10 cellular contexts compared by ENCODE assay signal in genomic region chr16:77584205-77584859, GRCh38.
A peak's percentile ranks its signal among the peaks of the same experiment; 100 is the strongest.
DNase-seq lines count a peak whose midpoint lies in the region; ATAC-seq, FAIRE-seq and TF ChIP-seq lines count a peak whose summit lies in the region.
"Had no signal": no experiment of that assay in that cellular context is flagged by ENCODE, and none has a peak within 500 bp of the region (broad histone marks: within the 10 kb centered on the region; RNA-seq: fewer than 3 reads in every experiment).

No MANE protein-coding gene starts in this region.

- no peak for TF ChIP-seq POLR2A in esophagus muscularis mucosa (IDR thresholded peaks at IDR 0.05; ENCODE audit: low read depth)

- no peaks in the 10 kb centered on the region for H3K9me3 Mint-ChIP-seq in nephron

- H3K27me3 Mint-ChIP-seq in nephron (ENCODE audit: low read depth) = peaks cover 46% of the 10 kb centered on the region

- intact Hi-C loops in esophagus muscularis mucosa (cut with DNase I) = no loop called here

- TF ChIP-seq EP300 in esophagus muscularis mucosa (IDR thresholded peaks at IDR 0.05) = no peak

- ATAC-seq in HG02870 (IDR thresholded peaks at IDR 0.05; ENCODE audit: unreplicated experiment) = peak; percentile 49

- no peaks in the 10 kb centered on the region for H3K9me3 ChIP-seq in esophagus muscularis mucosa
- H3K9me3 ChIP-seq: BLaER1 had no signal

- H3K36me3 ChIP-seq in esophagus muscularis mucosa = no peaks in the 10 kb centered on the region
- H3K36me3 ChIP-seq: BLaER1 had no signal

- no peaks in the 10 kb centered on the region for H3K4me1 Mint-ChIP-seq in nephron

- FAIRE-seq in urothelium cell line (lab: Jason Lieb, UNC) = no peak
- FAIRE-seq: colon had no signal

- H3K27me3 ChIP-seq in esophagus muscularis mucosa = peaks cover 0 to 27% (median 0%) of the 10 kb centered on the region in 4 donors
- H3K27me3 ChIP-seq: BLaER1 had no signal

- H3K27ac Mint-ChIP-seq in nephron = no peak overlapping the region

- DNase-seq in NCI-H1105 treated with DMSO at 0.1 percent for 48 hours (lab: John Stamatoyannopoulos, UW) = peak; percentile 50
- no peak for DNase-seq in NCI-H1105 (lab: John Stamatoyannopoulos, UW)
- peak; percentile 59 to 78 for DNase-seq in NCI-H524 (lab: John Stamatoyannopoulos, UW)
- DNase-seq in activated CD4-positive, alpha-beta T cell treated with anti-CD3 and anti-CD28 coated beads, Interleukin-2, amount 50 U/mL, for 4 hours = peak; percentile 25 to 35
- no peak for DNase-seq in esophagus muscularis mucosa (ENCODE audit: extremely low spot score)
- peak; percentile 50 for DNase-seq in urothelium cell line (ENCODE audit: low spot score)

- H3K4me3 Mint-ChIP-seq in nephron = no peak overlapping the region

- TF ChIP-seq CTCF in esophagus muscularis mucosa (IDR thresholded peaks at IDR 0.05) (peak; percentile 68 to 85 (median 76)), nephron (IDR thresholded peaks at IDR 0.05; ENCODE audit: unreplicated experiment in 3 of 3) (peak; percentile 94 to 98 (median 95))

- no peak overlapping the region for H3K4me3 ChIP-seq in esophagus muscularis mucosa
- H3K4me3 ChIP-seq: BLaER1 had no signal

- 39% methylated on average over 7 of the region's 7 CpGs for WGBS in esophagus muscularis mucosa

- H3K27ac ChIP-seq in esophagus muscularis mucosa (replicated peaks in 1 of 4) = no peak overlapping the region
- H3K27ac ChIP-seq: BLaER1 had no signal

- H3K36me3 Mint-ChIP-seq in nephron (ENCODE audit: low read depth) = no peaks in the 10 kb centered on the region

- H3K4me1 ChIP-seq in esophagus muscularis mucosa = no peaks in the 10 kb centered on the region
- H3K4me1 ChIP-seq: BLaER1 had no signal

Comparison
In these comparisons a context has a peak if more than half of its experiments do, and no peak if none do; other contexts are left out.
1. DNase-seq: peak in NCI-H1105 treated with DMSO at 0.1 percent for 48 hours (single experiment), NCI-H524 (2 of 2), activated CD4-positive, alpha-beta T cell treated with anti-CD3 and anti-CD28 coated beads, Interleukin-2, amount 50 U/mL, for 4 hours (2 of 2) and urothelium cell line (single experiment); none in NCI-H1105 (single experiment) and esophagus muscularis mucosa (single experiment).